Comparison of ENCODE assay signal across 17 cellular contexts in the genomic region with DNA sequence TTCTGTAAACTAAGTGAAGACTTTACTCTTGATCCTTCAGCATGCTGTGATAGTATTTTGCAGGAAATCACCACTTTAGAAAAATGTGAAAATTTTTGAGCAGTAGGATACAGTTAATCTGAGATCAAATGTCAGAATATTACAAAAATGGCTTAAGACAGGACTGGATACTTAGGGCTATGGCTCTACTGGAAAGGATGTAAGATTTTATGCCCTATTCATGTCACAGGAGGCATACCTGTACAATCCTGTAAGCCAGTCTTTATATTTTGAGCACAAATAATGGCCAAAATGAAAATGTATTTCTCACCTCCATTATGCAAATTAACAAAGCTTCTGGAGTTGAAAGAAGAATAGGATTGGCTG. TPM values are rescaled to one million over a fixed set of nuclear protein-coding genes. Genes with fewer than 3 reads are reported as not detected.
DNase-seq lines count a peak whose midpoint lies in the region; ATAC-seq and TF ChIP-seq lines count a peak whose summit lies in the region.
"Had no signal": no experiment of that assay in that cellular context is flagged by ENCODE, and none has a peak within 500 bp of the region (broad histone marks: within the 10 kb centered on the region; RNA-seq: fewer than 3 reads in every experiment).

No MANE protein-coding gene starts in this region.

- H4K20me1 ChIP-seq in DOHH2 (ENCODE audit: control insufficient read depth, insufficient read depth, low read depth, low read length): no peaks in the 10 kb centered on the region

- H3K9me2 ChIP-seq in DOHH2 (replicated peaks; ENCODE audit: control insufficient read depth, low read length): no peaks in the 10 kb centered on the region

- DNase-seq in left lobe of liver (ENCODE audit: low spot score): no peak
- DNase-seq in NCI-H1092 treated with DMSO at 0.1 percent for 48 hours (lab: John Stamatoyannopoulos, UW): no peak
- DNase-seq in NCI-H345 treated with DMSO at 0.1 percent for 48 hours (lab: John Stamatoyannopoulos, UW; ENCODE audit: unreplicated experiment): no peak
- DNase-seq: activated CD4-positive, alpha-beta T cell treated with anti-CD3 and anti-CD28 coated beads, Interleukin-2, amount 50 U/mL, for 1 hour; activated naive CD4-positive, alpha-beta T cell treated with anti-CD3 and anti-CD28 coated beads, Interleukin-2, amount 10 ng/mL, durations not matched to agents 7 days and 5 days; erythroblast; GF-D8; immature natural killer cell; NCI-H1930; NCI-H510A; stimulated activated naive CD8-positive, alpha-beta T cell treated with anti-CD3 and anti-CD28 coated beads, Interleukin-15, amount 100 ng/mL, for 72 hours had no signal

- no peak overlapping the region for H3K9ac ChIP-seq in subcutaneous abdominal adipose tissue (ENCODE audit: low read length in 5 of 5)

- H3K36me3 ChIP-seq in DOHH2 (ENCODE audit: control insufficient read depth, low read length) (no peaks in the 10 kb centered on the region), subcutaneous abdominal adipose tissue (ENCODE audit: control insufficient read depth in 5 of 5, insufficient read depth in 5 of 5, low read length in 5 of 5) (no peaks in the 10 kb centered on the region)

- H3K27me3 ChIP-seq in DOHH2 (ENCODE audit: control insufficient read depth, low read length): no peaks in the 10 kb centered on the region
- no peaks in the 10 kb centered on the region for H3K27me3 ChIP-seq in subcutaneous abdominal adipose tissue (ENCODE audit: control insufficient read depth in 5 of 5, insufficient read depth in 4 of 5, low read length in 5 of 5)

- TF ChIP-seq CTCF in DOHH2 (IDR thresholded peaks at IDR 0.05; ENCODE audit: low read depth, low read length, poor library complexity, severe bottlenecking) (no peak), VCaP (conservative IDR thresholded peaks at IDR 0.05) (no peak)

- H3K79me2 ChIP-seq in DOHH2 (ENCODE audit: control insufficient read depth, low read length): no peaks in the 10 kb centered on the region

- peaks cover 3% of the 10 kb centered on the region; the same call in 1 of the 2 replicates for H3F3A ChIP-seq in DOHH2 (ENCODE audit: control insufficient read depth, insufficient read depth)

- H3K4me2 ChIP-seq in DOHH2 (ENCODE audit: low read length): peak overlapping the region; percentile 33; the same call in 1 of the 2 replicates
- H3K4me2 ChIP-seq: GM23338 had no signal

- no peaks in the 10 kb centered on the region for H3K9me3 ChIP-seq in DOHH2 (ENCODE audit: control insufficient read depth, insufficient read depth, low read length)
- peaks cover 0 to 9% (median 7%) of the 10 kb centered on the region in 5 donors for H3K9me3 ChIP-seq in subcutaneous abdominal adipose tissue (ENCODE audit: control insufficient read depth in 5 of 5, low read length in 5 of 5)

- H3K4me3 ChIP-seq in DOHH2 (ENCODE audit: low read length) (no peak overlapping the region), subcutaneous abdominal adipose tissue (ENCODE audit: low read depth in 1 of 5, low read length in 5 of 5) (no peak overlapping the region)
- H3K4me3 ChIP-seq: GM23338 had no signal

- H3K27ac ChIP-seq in DOHH2 (ENCODE audit: low read depth, low read length) (no peak overlapping the region), VCaP (peak overlapping the region; percentile 54), subcutaneous abdominal adipose tissue (ENCODE audit: low read depth, low read length) (peak overlapping the region; percentile 12)
- H3K27ac ChIP-seq: HL-60 had no signal

- ATAC-seq in left lobe of liver (peak; percentile 15), GM18520 (IDR thresholded peaks at IDR 0.05; ENCODE audit: unreplicated experiment) (no peak)
- ATAC-seq: GM23338; stimulated activated naive CD8-positive, alpha-beta T cell treated with anti-CD3 and anti-CD28 coated beads, Interleukin-15, amount 100 ng/mL, for 72 hours had no signal

- peaks cover 54% of the 10 kb centered on the region for H3K4me1 ChIP-seq in DOHH2 (ENCODE audit: control insufficient read depth, low read length)
- peaks cover 0 to 15% (median 13%) of the 10 kb centered on the region in 5 donors for H3K4me1 ChIP-seq in subcutaneous abdominal adipose tissue (ENCODE audit: control insufficient read depth in 5 of 5, insufficient read depth in 5 of 5, low read length in 5 of 5)

RNA-seq across cellular contexts. Expression of gene TGFBR2, which starts 8.6 kb away (rescaled TPM):
- total RNA-seq in left lobe of liver: 26.9 TPM
